Comparison of ENCODE assay signal across 1 cellular context in the genomic region with DNA sequence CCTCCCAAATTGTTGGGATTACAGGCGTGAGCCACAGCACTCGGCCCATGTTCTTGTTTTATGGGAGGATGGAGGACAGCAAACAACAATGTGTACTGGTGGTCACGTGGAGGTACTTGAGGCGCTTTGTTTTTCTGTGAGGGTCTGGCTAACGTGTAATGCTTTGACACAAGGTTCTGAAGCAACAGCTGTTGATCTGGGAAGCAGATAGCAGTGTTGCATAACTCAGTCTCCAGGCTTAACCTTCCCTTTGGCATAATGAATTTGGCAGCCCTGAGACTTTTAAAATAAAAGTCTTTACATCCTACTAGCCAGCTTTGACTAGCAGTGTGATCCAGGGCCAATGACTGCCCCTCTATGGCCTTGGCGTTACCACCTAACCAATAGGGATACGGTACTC.
TF ChIP-seq lines count a peak whose summit lies in the region.

No MANE protein-coding gene starts in this region.

TF ChIP-seq in GM12878, 131 proteins besides CTCF, POLR2A, EP300 and RAD21:
- TF ChIP-seq PAX5 (IDR thresholded peaks at IDR 0.05; ENCODE audit: borderline replicate concordance, low read depth, low read length) (no peak), TCF7 (IDR thresholded peaks at IDR 0.05; ENCODE audit: borderline replicate concordance) (no peak), KDM1A (IDR thresholded peaks at IDR 0.05; ENCODE audit: borderline replicate concordance) (no peak), RAD51 (IDR thresholded peaks at IDR 0.05) (no peak), NFIC (IDR thresholded peaks at IDR 0.05; ENCODE audit: low read depth, low read length) (no peak), EGR1 (IDR thresholded peaks at IDR 0.05; ENCODE audit: borderline replicate concordance in 1 of 2, low read depth in 2 of 2, low read length in 2 of 2) (no peak), PML (IDR thresholded peaks at IDR 0.05; ENCODE audit: low read length) (no peak), CHD4 (IDR thresholded peaks at IDR 0.05) (no peak), TCF3 (IDR thresholded peaks at IDR 0.05; ENCODE audit: borderline replicate concordance, insufficient read depth, low read depth, low read length) (no peak), USF2 (IDR thresholded peaks at IDR 0.05; ENCODE audit: borderline replicate concordance, low read depth, low read length) (no peak)
- TF ChIP-seq, protein P1, sequence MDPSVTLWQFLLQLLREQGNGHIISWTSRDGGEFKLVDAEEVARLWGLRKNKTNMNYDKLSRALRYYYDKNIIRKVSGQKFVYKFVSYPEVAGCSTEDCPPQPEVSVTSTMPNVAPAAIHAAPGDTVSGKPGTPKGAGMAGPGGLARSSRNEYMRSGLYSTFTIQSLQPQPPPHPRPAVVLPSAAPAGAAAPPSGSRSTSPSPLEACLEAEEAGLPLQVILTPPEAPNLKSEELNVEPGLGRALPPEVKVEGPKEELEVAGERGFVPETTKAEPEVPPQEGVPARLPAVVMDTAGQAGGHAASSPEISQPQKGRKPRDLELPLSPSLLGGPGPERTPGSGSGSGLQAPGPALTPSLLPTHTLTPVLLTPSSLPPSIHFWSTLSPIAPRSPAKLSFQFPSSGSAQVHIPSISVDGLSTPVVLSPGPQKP (IDR thresholded peaks at IDR 0.05; ENCODE audit: low read depth, low read length) = no peak
